In the genomic region with DNA sequence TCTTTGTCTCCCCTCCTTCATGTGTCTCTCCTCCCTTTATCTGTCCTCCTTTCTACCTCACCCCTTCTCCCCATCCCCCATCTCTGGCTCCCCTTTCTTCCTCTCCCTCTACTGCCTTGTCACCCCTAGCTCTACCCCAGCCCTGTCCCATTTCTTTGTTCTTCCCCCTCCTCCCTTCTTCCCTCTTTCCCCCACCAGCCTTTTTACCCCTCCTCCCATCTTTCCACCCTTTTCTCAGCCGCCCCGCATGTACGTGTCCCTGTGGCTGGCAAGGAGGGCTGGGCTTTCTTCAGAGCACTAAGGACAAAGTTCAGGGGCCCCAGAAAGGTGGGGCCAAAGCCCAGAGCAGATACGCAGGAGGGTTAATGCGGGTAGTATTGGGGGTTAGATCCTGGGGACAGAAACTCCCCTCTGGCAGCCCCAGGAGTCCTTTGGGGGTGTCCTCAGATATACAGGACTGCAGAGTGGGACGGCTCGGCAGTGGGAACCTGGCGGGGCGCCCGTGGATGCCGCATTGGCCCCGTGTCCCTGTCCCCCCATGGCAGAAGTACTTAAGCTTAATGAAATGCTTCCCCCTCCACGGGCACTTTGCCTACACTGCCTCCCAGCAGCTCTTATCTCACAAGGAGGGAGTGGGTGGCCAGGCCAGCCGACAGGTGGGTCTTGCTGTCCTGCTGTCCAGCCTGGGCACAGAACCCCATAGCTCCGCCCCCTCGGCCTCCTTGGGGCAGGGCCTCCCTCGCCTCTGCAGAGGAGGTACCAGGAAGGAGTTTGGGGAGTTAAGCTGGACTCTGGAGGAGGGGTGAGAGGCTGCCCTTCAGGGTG, we compare ENCODE assay signal across 8 cellular contexts. TPM values are rescaled to one million over a fixed set of nuclear protein-coding genes. Genes with fewer than 3 reads are reported as not detected.
DNase-seq lines count a peak whose midpoint lies in the region; ATAC-seq and TF ChIP-seq lines count a peak whose summit lies in the region.

No MANE protein-coding gene starts in this region.

- peak overlapping the region in 2 of 4 donors; percentile 40 to 48 for H3K4me3 ChIP-seq in Peyer's patch
- peak overlapping the region in 5 of 10 donors; percentile 20 to 48 (median 31) for H3K4me3 ChIP-seq in heart right ventricle
- H3K4me3 ChIP-seq in rectal smooth muscle tissue (ENCODE audit: low read length): peak overlapping the region; percentile 50

- in situ Hi-C loops in Caki2 (cut with HindIII; ENCODE audit: low pct_unique_long_range_greater_than_20kb, low sequenced_read_pairs): no loop called here

- intact Hi-C loops in heart right ventricle (cut with DNase I): no loop called here

- TF ChIP-seq CTCF in Peyer's patch (IDR thresholded peaks at IDR 0.05) (no peak), heart right ventricle (IDR thresholded peaks at IDR 0.05) (no peak)

- no peaks in the 10 kb centered on the region for H3K9me3 ChIP-seq in Peyer's patch
- H3K9me3 ChIP-seq in heart right ventricle: no peaks in the 10 kb centered on the region

- peaks cover 36 to 91% (median 60%) of the 10 kb centered on the region in 4 donors for H3K4me1 ChIP-seq in Peyer's patch
- peaks cover 64 to 99% (median 93%) of the 10 kb centered on the region in 9 donors for H3K4me1 ChIP-seq in heart right ventricle
- peaks cover 74% of the 10 kb centered on the region for H3K4me1 ChIP-seq in rectal smooth muscle tissue (ENCODE audit: control insufficient read depth, insufficient read depth, low read length)

- H3K27me3 ChIP-seq in Peyer's patch (no peaks in the 10 kb centered on the region), heart right ventricle (no peaks in the 10 kb centered on the region), rectal smooth muscle tissue (ENCODE audit: control insufficient read depth, insufficient read depth, low read length) (no peaks in the 10 kb centered on the region)

- H3K27ac ChIP-seq in Peyer's patch: peak overlapping the region; percentile 78 to 100 (median 94)
- peak overlapping the region; percentile 82 to 99 (median 90) for H3K27ac ChIP-seq in heart right ventricle
- H3K27ac ChIP-seq in rectal smooth muscle tissue (ENCODE audit: low read depth, low read length): peak overlapping the region; percentile 91

- ATAC-seq in heart right ventricle (peak in 1 of 8 donors; percentile 12), HG02852 (IDR thresholded peaks at IDR 0.05; ENCODE audit: unreplicated experiment) (no peak), HG02840 (IDR thresholded peaks at IDR 0.05; ENCODE audit: low FRiP score, unreplicated experiment) (no peak)

- DNase-seq in Caki2 (ENCODE audit: low read depth): peak; percentile 44
- peak in 2 of 3 donors; percentile 86 to 88 for DNase-seq in Peyer's patch
- DNase-seq in heart right ventricle: peak; percentile 57 to 68
- no peak for DNase-seq in stimulated activated CD4-positive, alpha-beta T cell treated with anti-CD3 and anti-CD28 coated beads, Interleukin-1b, Interleukin-23, amount 100 ng/mL, for 48 hours
- no peak for DNase-seq in stimulated activated CD4-positive, alpha-beta T cell treated with anti-CD3 and anti-CD28 coated beads, Interleukin-2, amount 100 ng/mL, for 24 hours

- H3K36me3 ChIP-seq in Peyer's patch: no peaks in the 10 kb centered on the region
- H3K36me3 ChIP-seq in heart right ventricle: peaks cover 0 to 19% (median 8%) of the 10 kb centered on the region in 9 donors
- H3K36me3 ChIP-seq in rectal smooth muscle tissue (ENCODE audit: control insufficient read depth, insufficient read depth, low read length): peaks cover 3% of the 10 kb centered on the region

- TF ChIP-seq POLR2A in Peyer's patch (IDR thresholded peaks at IDR 0.05): peak; percentile 65 to 89

- WGBS in heart right ventricle, 2 donors: 27 to 39% methylated on average over 17 of the region's 17 CpGs

- H3K9ac ChIP-seq in rectal smooth muscle tissue (ENCODE audit: low read length): peak overlapping the region; percentile 41

RNA-seq across cellular contexts. Expression of gene THRA, which starts 8.3 kb away (rescaled TPM):
- 9.1 and 16.4 TPM in 2 replicates for total RNA-seq in Caki2 (2014; rRNA removed; shearing (Covaris generic); ENCODE audit: low replicate concordance)
- total RNA-seq in Peyer's patch (10 to 100 TPM; 43.4 to 80.5 (median 68.5) TPM), heart right ventricle (100 to 1,000 TPM in 1 of 10 donors, 10 to 100 TPM in 9; 59.8 to 102 (median 69.7) TPM)
- polyA plus RNA-seq in heart right ventricle: 10 to 100 TPM; 29.8 to 44.2 TPM

RNA-seq across cellular contexts. Expression of gene MED24, which starts 16.9 kb away (rescaled TPM):
- total RNA-seq in Caki2 (2014; rRNA removed; shearing (Covaris generic); ENCODE audit: low replicate concordance): 36.7 and 97.2 TPM in 2 replicates
- 100 to 1,000 TPM in 3 of 4 donors, 10 to 100 TPM in 1; 77.9 to 176 (median 146) TPM for total RNA-seq in Peyer's patch
- 10 to 100 TPM; 46.7 to 63.2 (median 58.4) TPM for total RNA-seq in heart right ventricle
- polyA plus RNA-seq in heart right ventricle: 10 to 100 TPM; 47.2 to 75.6 TPM

RNA-seq across cellular contexts. Expression of gene NR1D1, which starts 29.3 kb away (rescaled TPM):
- total RNA-seq in Caki2 (2014; rRNA removed; shearing (Covaris generic); ENCODE audit: low replicate concordance): 1.1 and 1.6 TPM in 2 replicates
- total RNA-seq in Peyer's patch: 10 to 100 TPM; 13.2 to 38.8 (median 18.9) TPM
- 10 to 100 TPM in 7 of 10 donors, 1 to 10 TPM in 3; 5.5 to 41.3 (median 29.9) TPM for total RNA-seq in heart right ventricle
- 10 to 100 TPM in 1 of 2 donors, 1 to 10 TPM in 1; 7.1 to 24.4 TPM for polyA plus RNA-seq in heart right ventricle

RNA-seq across cellular contexts. Expression of gene MSL1, which starts 50.7 kb away (rescaled TPM):
- 32.3 and 42.7 TPM in 2 replicates for total RNA-seq in Caki2 (2014; rRNA removed; shearing (Covaris generic); ENCODE audit: low replicate concordance)
- total RNA-seq in Peyer's patch (100 to 1,000 TPM in 3 of 4 donors, 10 to 100 TPM in 1; 86.3 to 207 (median 117) TPM), heart right ventricle (10 to 100 TPM; 26.3 to 57.4 (median 37.7) TPM)
- polyA plus RNA-seq in heart right ventricle: 10 to 100 TPM; 45.5 to 65.0 TPM

RNA-seq across cellular contexts. Expression of gene CSF3, which starts 55.9 kb away (rescaled TPM):
- not detected in 2 replicates for total RNA-seq in Caki2 (2014; rRNA removed; shearing (Covaris generic); ENCODE audit: low replicate concordance)
- not detected for total RNA-seq in Peyer's patch
- total RNA-seq in heart right ventricle: 1 to 10 TPM in 2 of 10 donors, under 1 TPM in 1, not detected in 7; 0.81 to 4.2 (median 1.6) TPM
- under 1 TPM; 0.29 to 0.32 TPM for polyA plus RNA-seq in heart right ventricle

Comparison
In these comparisons a context has a peak if more than half of its experiments do, and no peak if none do; other contexts are left out.
1. DNase-seq: peak in Caki2 (single experiment), Peyer's patch (2 of 3) and heart right ventricle (2 of 2); none in stimulated activated CD4-positive, alpha-beta T cell treated with anti-CD3 and anti-CD28 coated beads, Interleukin-1b, Interleukin-23, amount 100 ng/mL, for 48 hours (single experiment) and stimulated activated CD4-positive, alpha-beta T cell treated with anti-CD3 and anti-CD28 coated beads, Interleukin-2, amount 100 ng/mL, for 24 hours (0 of 2).
2. Peak in every context shown above with its lines, with median percentiles within 50 percentile points of each other: H3K27ac ChIP-seq.